In the genomic region with DNA sequence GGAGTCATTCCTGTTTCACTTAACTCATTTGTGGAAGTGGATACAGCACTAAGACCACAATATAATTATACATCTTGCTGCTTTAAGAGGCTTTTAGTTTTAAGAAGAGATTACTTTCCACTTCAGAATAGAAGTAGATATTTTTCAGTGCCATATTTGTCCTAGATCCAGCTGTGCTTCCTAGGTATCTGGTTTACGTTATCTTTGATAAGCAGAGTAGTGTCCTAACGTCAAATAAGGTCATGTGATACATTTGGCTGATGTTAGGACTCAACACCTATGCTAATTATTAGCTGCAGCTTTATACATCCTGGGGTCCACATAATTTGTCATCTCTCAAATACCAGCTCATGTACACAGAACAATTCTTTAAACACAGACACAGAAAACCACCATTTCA, we compare ENCODE assay signal across 1 cellular context.
TF ChIP-seq lines count a peak whose summit lies in the region.

No MANE protein-coding gene starts in this region.

TF ChIP-seq in SK-N-SH, 30 proteins besides CTCF, POLR2A, EP300 and RAD21:
- TF ChIP-seq, protein P1, sequence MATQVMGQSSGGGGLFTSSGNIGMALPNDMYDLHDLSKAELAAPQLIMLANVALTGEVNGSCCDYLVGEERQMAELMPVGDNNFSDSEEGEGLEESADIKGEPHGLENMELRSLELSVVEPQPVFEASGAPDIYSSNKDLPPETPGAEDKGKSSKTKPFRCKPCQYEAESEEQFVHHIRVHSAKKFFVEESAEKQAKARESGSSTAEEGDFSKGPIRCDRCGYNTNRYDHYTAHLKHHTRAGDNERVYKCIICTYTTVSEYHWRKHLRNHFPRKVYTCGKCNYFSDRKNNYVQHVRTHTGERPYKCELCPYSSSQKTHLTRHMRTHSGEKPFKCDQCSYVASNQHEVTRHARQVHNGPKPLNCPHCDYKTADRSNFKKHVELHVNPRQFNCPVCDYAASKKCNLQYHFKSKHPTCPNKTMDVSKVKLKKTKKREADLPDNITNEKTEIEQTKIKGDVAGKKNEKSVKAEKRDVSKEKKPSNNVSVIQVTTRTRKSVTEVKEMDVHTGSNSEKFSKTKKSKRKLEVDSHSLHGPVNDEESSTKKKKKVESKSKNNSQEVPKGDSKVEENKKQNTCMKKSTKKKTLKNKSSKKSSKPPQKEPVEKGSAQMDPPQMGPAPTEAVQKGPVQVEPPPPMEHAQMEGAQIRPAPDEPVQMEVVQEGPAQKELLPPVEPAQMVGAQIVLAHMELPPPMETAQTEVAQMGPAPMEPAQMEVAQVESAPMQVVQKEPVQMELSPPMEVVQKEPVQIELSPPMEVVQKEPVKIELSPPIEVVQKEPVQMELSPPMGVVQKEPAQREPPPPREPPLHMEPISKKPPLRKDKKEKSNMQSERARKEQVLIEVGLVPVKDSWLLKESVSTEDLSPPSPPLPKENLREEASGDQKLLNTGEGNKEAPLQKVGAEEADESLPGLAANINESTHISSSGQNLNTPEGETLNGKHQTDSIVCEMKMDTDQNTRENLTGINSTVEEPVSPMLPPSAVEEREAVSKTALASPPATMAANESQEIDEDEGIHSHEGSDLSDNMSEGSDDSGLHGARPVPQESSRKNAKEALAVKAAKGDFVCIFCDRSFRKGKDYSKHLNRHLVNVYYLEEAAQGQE (IDR thresholded peaks at IDR 0.05; ENCODE audit: low read depth, low read length) = no peak
- TF ChIP-seq RCOR1 (IDR thresholded peaks at IDR 0.05; ENCODE audit: low read length) (no peak), FOSL2 (IDR thresholded peaks at IDR 0.05; ENCODE audit: borderline replicate concordance, low read depth) (0 out of 2 replicates have a peak, but pooled peaks have one; percentile 6), TCF12 (IDR thresholded peaks at IDR 0.05) (0 out of 2 replicates have a peak, but pooled peaks have one; percentile 7), TEAD4 (IDR thresholded peaks at IDR 0.05; ENCODE audit: borderline replicate concordance, insufficient read depth) (no peak), JUND (IDR thresholded peaks at IDR 0.05) (no peak), NRF1 (IDR thresholded peaks at IDR 0.05; ENCODE audit: low read depth, low read length) (no peak), EZH2phosphoT487 (IDR thresholded peaks at IDR 0.05; ENCODE audit: borderline replicate concordance, low read depth) (no peak), MXI1 (IDR thresholded peaks at IDR 0.05; ENCODE audit: low read depth, low read length) (no peak)
- TF ChIP-seq, protein P2, sequence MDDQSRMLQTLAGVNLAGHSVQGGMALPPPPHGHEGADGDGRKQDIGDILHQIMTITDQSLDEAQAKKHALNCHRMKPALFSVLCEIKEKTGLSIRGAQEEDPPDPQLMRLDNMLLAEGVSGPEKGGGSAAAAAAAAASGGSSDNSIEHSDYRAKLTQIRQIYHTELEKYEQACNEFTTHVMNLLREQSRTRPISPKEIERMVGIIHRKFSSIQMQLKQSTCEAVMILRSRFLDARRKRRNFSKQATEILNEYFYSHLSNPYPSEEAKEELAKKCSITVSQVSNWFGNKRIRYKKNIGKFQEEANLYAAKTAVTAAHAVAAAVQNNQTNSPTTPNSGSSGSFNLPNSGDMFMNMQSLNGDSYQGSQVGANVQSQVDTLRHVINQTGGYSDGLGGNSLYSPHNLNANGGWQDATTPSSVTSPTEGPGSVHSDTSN (IDR thresholded peaks at IDR 0.05) = no peak
- TF ChIP-seq, protein P3, sequence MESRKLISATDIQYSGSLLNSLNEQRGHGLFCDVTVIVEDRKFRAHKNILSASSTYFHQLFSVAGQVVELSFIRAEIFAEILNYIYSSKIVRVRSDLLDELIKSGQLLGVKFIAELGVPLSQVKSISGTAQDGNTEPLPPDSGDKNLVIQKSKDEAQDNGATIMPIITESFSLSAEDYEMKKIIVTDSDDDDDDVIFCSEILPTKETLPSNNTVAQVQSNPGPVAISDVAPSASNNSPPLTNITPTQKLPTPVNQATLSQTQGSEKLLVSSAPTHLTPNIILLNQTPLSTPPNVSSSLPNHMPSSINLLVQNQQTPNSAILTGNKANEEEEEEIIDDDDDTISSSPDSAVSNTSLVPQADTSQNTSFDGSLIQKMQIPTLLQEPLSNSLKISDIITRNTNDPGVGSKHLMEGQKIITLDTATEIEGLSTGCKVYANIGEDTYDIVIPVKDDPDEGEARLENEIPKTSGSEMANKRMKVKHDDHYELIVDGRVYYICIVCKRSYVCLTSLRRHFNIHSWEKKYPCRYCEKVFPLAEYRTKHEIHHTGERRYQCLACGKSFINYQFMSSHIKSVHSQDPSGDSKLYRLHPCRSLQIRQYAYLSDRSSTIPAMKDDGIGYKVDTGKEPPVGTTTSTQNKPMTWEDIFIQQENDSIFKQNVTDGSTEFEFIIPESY (IDR thresholded peaks at IDR 0.05; ENCODE audit: borderline replicate concordance, low read depth) = no peak
TF ChIP-seq in SK-N-SH: peak in this region for 2.
